ENCODE assay signal across 27 cellular contexts in the genomic region with DNA sequence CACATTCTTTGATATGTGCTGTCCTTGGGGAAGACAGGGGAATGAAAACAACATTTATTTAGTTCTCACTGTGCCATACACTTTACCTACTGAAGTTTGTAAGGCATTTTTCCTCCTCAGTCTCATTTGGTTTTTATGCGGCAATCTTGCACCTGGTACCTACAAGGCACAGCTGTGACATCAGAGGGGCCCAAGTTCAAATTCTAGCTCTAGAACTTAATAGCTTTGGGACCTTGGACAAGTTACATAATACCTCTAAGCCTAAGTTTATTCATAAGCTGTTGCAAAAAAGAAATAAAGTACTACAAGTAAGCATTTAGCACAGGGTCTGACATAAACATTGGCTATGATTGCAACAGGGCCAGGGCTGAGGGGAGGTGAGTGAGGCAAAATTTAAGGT. TPM values are rescaled to one million over a fixed set of nuclear protein-coding genes. Genes with fewer than 3 reads are reported as not detected.
"Had no signal": no experiment of that assay in that cellular context is flagged by ENCODE, and none has a peak within 500 bp of the region (broad histone marks: within the 10 kb centered on the region; RNA-seq: fewer than 3 reads in every experiment).

No MANE protein-coding gene starts in this region.

- DNase-seq: colonic mucosa; cortex of kidney; dermis blood vessel endothelial cell; dorsolateral prefrontal cortex; effector CD4-positive, alpha-beta T cell; effector CD8-positive, alpha-beta T cell; effector memory CD4-positive, alpha-beta T cell; effector memory CD8-positive, alpha-beta T cell; endodermal cell; erythroblast; esophagus squamous epithelium; foreskin fibroblast; foreskin keratinocyte; gastrocnemius medialis; glutamatergic neuron; head of caudate nucleus; heart left ventricle; heart right ventricle had no signal

- H3K27ac ChIP-seq: colonic mucosa, coronary artery, dorsolateral prefrontal cortex, epithelial cell of prostate, esophagus muscularis mucosa, esophagus squamous epithelium, foreskin keratinocyte, gastrocnemius medialis, gastroesophageal sphincter, heart left ventricle, heart right ventricle had no signal

- H3K4me1 ChIP-seq: foreskin keratinocyte had no signal

- H3K27me3 ChIP-seq: colonic mucosa, dorsolateral prefrontal cortex, esophagus muscularis mucosa, gastrocnemius medialis, gastroesophageal sphincter had no signal

- H3K36me3 ChIP-seq: colonic mucosa, esophagus muscularis mucosa, esophagus squamous epithelium, gastrocnemius medialis, gastroesophageal sphincter, heart left ventricle, heart right ventricle had no signal

- H3K4me3 ChIP-seq: colonic mucosa, coronary artery, dorsolateral prefrontal cortex, esophagus muscularis mucosa, esophagus squamous epithelium, gastrocnemius medialis, gastroesophageal sphincter, heart left ventricle, heart right ventricle had no signal

- FAIRE-seq: colon, endometrium, endothelial cell of umbilical vein, frontal cortex had no signal

- ATAC-seq: effector memory CD8-positive, alpha-beta T cell; esophagus mucosa; foreskin keratinocyte; gastrocnemius medialis; gastroesophageal sphincter; heart left ventricle; heart right ventricle had no signal

- H3K9me3 ChIP-seq: colonic mucosa, gastrocnemius medialis had no signal

RNA-seq across cellular contexts. Expression of a gene that starts 5.6 kb away (rescaled TPM):
- total RNA-seq: dermis blood vessel endothelial cell had no signal
